ENCODE assay signal across 9 cellular contexts in the genomic region with DNA sequence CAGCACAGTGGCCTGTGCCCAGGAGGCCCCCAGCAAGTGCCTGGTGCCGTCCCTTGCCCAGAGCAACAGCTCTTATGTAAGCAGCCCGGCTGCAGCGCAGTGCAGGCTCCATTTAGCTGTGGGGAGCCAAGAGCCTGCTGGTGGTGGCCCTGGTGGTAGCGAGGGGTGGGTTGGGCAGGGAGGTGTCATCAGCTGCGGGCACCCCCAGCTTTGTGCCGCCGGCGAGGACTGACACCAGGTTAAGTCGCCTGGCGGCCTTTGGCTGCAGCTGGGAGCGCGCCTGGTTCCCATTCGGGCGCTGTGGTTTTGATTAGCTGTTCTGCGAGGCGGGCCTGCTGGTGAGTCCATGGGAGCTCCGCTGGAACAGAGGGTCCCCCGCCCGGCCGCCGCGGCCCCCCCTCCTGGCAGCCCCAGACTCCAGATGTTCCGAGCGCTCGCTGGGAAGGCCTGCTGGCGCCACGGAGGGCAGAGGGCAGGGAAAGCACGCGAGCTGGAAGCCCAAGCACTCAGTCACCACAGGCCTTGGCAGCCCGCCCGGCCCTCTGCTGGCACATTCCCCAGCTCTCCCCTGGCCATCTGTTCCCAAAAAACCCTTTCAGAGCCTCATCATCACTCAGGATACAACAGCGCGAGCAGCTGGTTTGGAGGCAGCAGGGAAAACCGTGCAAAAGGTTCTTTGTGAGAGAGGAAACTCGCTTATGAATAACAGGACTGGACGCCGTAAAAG. TPM values are rescaled to one million over a fixed set of nuclear protein-coding genes. Genes with fewer than 3 reads are reported as not detected.
A peak's percentile ranks its signal among the peaks of the same experiment; 100 is the strongest.
DNase-seq lines count a peak whose midpoint lies in the region; ATAC-seq, FAIRE-seq and TF ChIP-seq lines count a peak whose summit lies in the region.
"Had no signal": no experiment of that assay in that cellular context is flagged by ENCODE, and none has a peak within 500 bp of the region (broad histone marks: within the 10 kb centered on the region; RNA-seq: fewer than 3 reads in every experiment).

No MANE protein-coding gene starts in this region.

- peak overlapping the region; percentile 91 for H3K9ac ChIP-seq in adipocyte (ENCODE audit: low read length)

- H3K36me3 ChIP-seq in adipocyte (ENCODE audit: control insufficient read depth, insufficient read depth, low read length, severe bottlenecking) (peaks cover 55% of the 10 kb centered on the region), pancreas (no peaks in the 10 kb centered on the region)

- H3K27ac ChIP-seq in pancreas, result peak overlapping the region; percentile 38 to 74 (median 60)

- intact Hi-C loops in head of caudate nucleus (cut with DNase I) (no loop called here), pancreas (cut with DNase I) (no loop called here)

- FAIRE-seq in pancreas (lab: Jason Lieb, UNC), result peak; percentile 74
- FAIRE-seq: GM18507 had no signal

- DNase-seq in COLO668 (lab: John Stamatoyannopoulos, UW; ENCODE audit: unreplicated experiment) (peak; percentile 96), NCI-H146 (lab: John Stamatoyannopoulos, UW) (peak; percentile 80), adipocyte (ENCODE audit: low read depth) (peak; percentile 99), head of caudate nucleus (peak; percentile 90 to 99 (median 96)), pancreas (peak; percentile 91 to 98 (median 97)), NOMO-1 treated with dmso at 0.1 percent for 144 hours (lab: John Stamatoyannopoulos, UW; ENCODE audit: unreplicated experiment) (no peak)

- H3K4me1 ChIP-seq in adipocyte (ENCODE audit: control insufficient read depth, insufficient read depth, low read length), result peaks cover 76% of the 10 kb centered on the region
- H3K4me1 ChIP-seq in pancreas, result peaks cover 18 to 37% (median 22%) of the 10 kb centered on the region in 3 donors

- ATAC-seq in pancreas (peak; percentile 90 to 94 (median 92)), HG03469 (IDR thresholded peaks at IDR 0.05; ENCODE audit: unreplicated experiment) (no peak), GM18873 (IDR thresholded peaks at IDR 0.05; ENCODE audit: low FRiP score, unreplicated experiment) (no peak)

- no peaks in the 10 kb centered on the region for H3K27me3 ChIP-seq in adipocyte (replicated peaks; ENCODE audit: control insufficient read depth, insufficient read depth, low read length)
- no peaks in the 10 kb centered on the region for H3K27me3 ChIP-seq in pancreas

- H3K4me3 ChIP-seq in adipocyte (ENCODE audit: low read length) (peak overlapping the region; percentile 70), pancreas (peak overlapping the region in 1 of 4 donors; percentile 27)

- no peaks in the 10 kb centered on the region for H3K9me3 ChIP-seq in adipocyte (ENCODE audit: control insufficient read depth, low read length)
- no peaks in the 10 kb centered on the region for H3K9me3 ChIP-seq in pancreas

- WGBS in pancreas, 2 donors, result 2 to 5% methylated on average over 35 to 37 of the region's 37 CpGs

- TF ChIP-seq CTCF in pancreas (IDR thresholded peaks at IDR 0.05), result no peak

RNA-seq across cellular contexts. Expression of a gene that starts 18.4 kb away (rescaled TPM):
- total RNA-seq in pancreas, result 1 to 10 TPM; 1.7 to 4.3 (median 3.0) TPM
- polyA plus RNA-seq in pancreas, result 10 to 100 TPM in 1 of 2 donors, 1 to 10 TPM in 1; 8.9 to 13.9 TPM

Comparison
In these comparisons a context has a peak if more than half of its experiments do, and no peak if none do; other contexts are left out.
1. ATAC-seq: peak in pancreas (4 of 4); none in HG03469 (single experiment) and GM18873 (single experiment).